In the genomic region with DNA sequence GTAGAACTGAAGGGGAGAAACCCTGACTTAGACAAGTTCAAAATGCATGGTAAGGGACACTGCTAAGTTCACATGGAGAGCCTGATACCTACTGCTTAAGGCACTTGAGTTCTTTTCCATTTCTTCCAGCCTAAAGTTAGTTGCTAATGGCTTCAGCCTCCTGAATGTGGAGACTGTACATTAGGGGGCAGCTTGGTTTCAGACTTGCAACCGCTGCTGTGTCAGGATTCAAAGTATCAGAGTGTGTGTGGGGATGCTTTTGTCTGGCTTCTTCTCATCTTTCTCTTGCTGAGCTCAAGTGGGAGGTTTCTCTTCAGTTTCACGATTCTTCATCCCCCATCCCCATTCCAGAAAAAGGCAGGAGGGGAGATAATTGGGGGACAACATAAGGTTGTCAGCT, we compare ENCODE assay signal across 12 cellular contexts. TPM values are rescaled to one million over a fixed set of nuclear protein-coding genes. Genes with fewer than 3 reads are reported as not detected.
DNase-seq lines count a peak whose midpoint lies in the region; ATAC-seq and TF ChIP-seq lines count a peak whose summit lies in the region.
"Had no signal": no experiment of that assay in that cellular context is flagged by ENCODE, and none has a peak within 500 bp of the region (broad histone marks: within the 10 kb centered on the region; RNA-seq: fewer than 3 reads in every experiment).

No MANE protein-coding gene starts in this region.

- H3K27ac Mint-ChIP-seq in progenitor cell of endocrine pancreas = no peak overlapping the region

- no peaks in the 10 kb centered on the region for H3K27me3 Mint-ChIP-seq in progenitor cell of endocrine pancreas

- no peaks in the 10 kb centered on the region for H3K9me3 Mint-ChIP-seq in progenitor cell of endocrine pancreas (ENCODE audit: low read depth)

- H3K79me2 ChIP-seq in MM.1S (ENCODE audit: low read length) = no peaks in the 10 kb centered on the region

- DNase-seq in MM.1S (peak; percentile 30), epithelial cell of esophagus (ENCODE audit: low read depth) (peak; percentile 26), progenitor cell of endocrine pancreas (ENCODE audit: low spot score, unreplicated experiment) (no peak), SW 1271 (lab: John Stamatoyannopoulos, UW) (no peak)
- no peak for DNase-seq in activated T-cell treated with anti-CD3 and anti-CD28 coated beads, Interleukin-2, amount 50 U/mL, for 1 hour
- DNase-seq: NCI-H2227 treated with DMSO at 0.1 percent for 48 hours had no signal

- no peak overlapping the region for H3K9ac ChIP-seq in MM.1S (ENCODE audit: low read length)

- no peak for ATAC-seq in GM21576 (IDR thresholded peaks at IDR 0.05; ENCODE audit: unreplicated experiment)

- TF ChIP-seq CTCF in GM12872 (IDR thresholded peaks at IDR 0.05; ENCODE audit: insufficient read depth, low read depth, low read length) = peak; percentile 37; the same call in 1 of the 3 replicates
- peak; percentile 36 for TF ChIP-seq CTCF in MM.1S (IDR thresholded peaks at IDR 0.05; ENCODE audit: low read length)
- peak; percentile 47 for TF ChIP-seq CTCF in epithelial cell of esophagus (IDR thresholded peaks at IDR 0.05; ENCODE audit: insufficient read depth, low read depth, low read length, missing control alignments)
- TF ChIP-seq CTCF in progenitor cell of endocrine pancreas (IDR thresholded peaks at IDR 0.05; ENCODE audit: unreplicated experiment) = peak; percentile 28

- H3K4me1 Mint-ChIP-seq in progenitor cell of endocrine pancreas (ENCODE audit: low read depth) = peaks cover 17% of the 10 kb centered on the region

- H3K9me2 ChIP-seq in MM.1S (replicated peaks; ENCODE audit: insufficient read depth, low read length) = no peaks in the 10 kb centered on the region

- H3F3A ChIP-seq in MM.1S (ENCODE audit: insufficient read depth, low read length) = no peaks in the 10 kb centered on the region

- H3K27ac ChIP-seq in MM.1S (ENCODE audit: low read length) = no peak overlapping the region
- H3K27ac ChIP-seq: vagina had no signal

- no peaks in the 10 kb centered on the region for H3K36me3 Mint-ChIP-seq in progenitor cell of endocrine pancreas (ENCODE audit: insufficient read depth)

- H3K4me3 ChIP-seq in MM.1S (ENCODE audit: low read length) (no peak overlapping the region), epithelial cell of esophagus (ENCODE audit: low read length) (no peak overlapping the region)
- H3K4me3 ChIP-seq: vagina had no signal

- H3K36me3 ChIP-seq in MM.1S (replicated peaks; ENCODE audit: insufficient read depth, low read length) = no peaks in the 10 kb centered on the region
- H3K36me3 ChIP-seq: vagina had no signal

- no peaks in the 10 kb centered on the region for H3K9me3 ChIP-seq in MM.1S (replicated peaks; ENCODE audit: insufficient read depth, low read length)
- H3K9me3 ChIP-seq: vagina had no signal

- no peaks in the 10 kb centered on the region for H4K20me1 ChIP-seq in MM.1S (ENCODE audit: insufficient read depth, low read length)

- H3K4me2 ChIP-seq in MM.1S (ENCODE audit: low read depth, low read length) = no peak overlapping the region

- H3K4me1 ChIP-seq in MM.1S (ENCODE audit: low read length) = peaks cover 12% of the 10 kb centered on the region
- H3K4me1 ChIP-seq: vagina had no signal

- H2AFZ ChIP-seq in MM.1S (ENCODE audit: low read length) = no peak overlapping the region

- H3K4me3 Mint-ChIP-seq in progenitor cell of endocrine pancreas (ENCODE audit: low read depth) = no peak overlapping the region

- H3K27me3 ChIP-seq in MM.1S (replicated peaks; ENCODE audit: insufficient read depth, low read length) = no peaks in the 10 kb centered on the region
- H3K27me3 ChIP-seq: vagina had no signal

RNA-seq across cellular contexts. Expression of a gene that starts 49.4 kb away (rescaled TPM):
- total RNA-seq in progenitor cell of endocrine pancreas = 1.6 and 1.7 TPM in 2 replicates
- total RNA-seq: endothelial cell of umbilical vein; posterior vena cava; T-helper 2 cell treated with Interferon-gamma antibody and Interleukin-4, amounts not matched to agents 100 ng/mL and 5 ng/mL, for 36 hours had no signal

Comparison
In these comparisons a context has a peak if more than half of its experiments do, and no peak if none do; other contexts are left out.
1. DNase-seq: peak in MM.1S (single experiment) and epithelial cell of esophagus (single experiment); none in progenitor cell of endocrine pancreas (single experiment), activated T-cell treated with anti-CD3 and anti-CD28 coated beads, Interleukin-2, amount 50 U/mL, for 1 hour (single experiment) and SW 1271 (0 of 2).
2. Peak in every context shown above with its lines, with median percentiles within 50 percentile points of each other: CTCF ChIP-seq.